Comparison of ENCODE assay signal across 28 cellular contexts in genomic region chr6:150723056-150723658, GRCh38.
DNase-seq lines count a peak whose midpoint lies in the region; ATAC-seq and TF ChIP-seq lines count a peak whose summit lies in the region.
"Had no signal": no experiment of that assay in that cellular context is flagged by ENCODE, and none has a peak within 500 bp of the region (broad histone marks: within the 10 kb centered on the region; RNA-seq: fewer than 3 reads in every experiment).

No MANE protein-coding gene starts in this region.

- no peak for DNase-seq in GM23338 (ENCODE audit: low spot score)
- no peak for DNase-seq in PC-9
- DNase-seq in choroid plexus epithelial cell (ENCODE audit: low read depth): peak; percentile 8
- no peak for DNase-seq in trophoblast cell
- DNase-seq in HuH-7 (ENCODE audit: low spot score): no peak
- no peak for DNase-seq in uterus
- DNase-seq in HK-2 (ENCODE audit: unreplicated experiment): no peak
- no peak for DNase-seq in central memory CD4-positive, alpha-beta T cell
- DNase-seq: ACHN; activated CD4-positive, alpha-beta T cell treated with anti-CD3 and anti-CD28 coated beads, Interleukin-2, amount 50 U/mL, for 1 hour; activated gamma-delta T cell treated with Interleukin-2 at 50 U/mL for 16 hours; activated T-cell treated with anti-CD3 and anti-CD28 coated beads, Interleukin-2, amount 50 U/mL, for 4 hours; Calu3; DND-41; effector memory CD4-positive, alpha-beta T cell; glutamatergic neuron; HFFc6; left ventricle myocardium superior; MM.1S; NCI-H2081; NCI-H446 treated with DMSO at 0.1 percent for 48 hours; NCI-H82; pancreas; stimulated activated CD4-positive, alpha-beta T cell treated with anti-CD3 and anti-CD28 coated beads, Interleukin-2, amount 100 ng/mL, for 24 hours; tibial artery had no signal

- H4K20me1 ChIP-seq in GM23338 (replicated peaks; ENCODE audit: insufficient read depth): no peaks in the 10 kb centered on the region
- no peaks in the 10 kb centered on the region for H4K20me1 ChIP-seq in PC-9 (ENCODE audit: insufficient read depth)

- H3K27me3 ChIP-seq in GM23338 (ENCODE audit: insufficient read depth) (no peaks in the 10 kb centered on the region), PC-9 (ENCODE audit: insufficient read depth, low read depth) (no peaks in the 10 kb centered on the region), trophoblast cell (ENCODE audit: insufficient read depth, low read length) (no peaks in the 10 kb centered on the region), uterus (no peaks in the 10 kb centered on the region)
- H3K27me3 ChIP-seq: pancreas, right atrium auricular region, tibial artery had no signal

- H3F3A ChIP-seq in GM23338 (replicated peaks; ENCODE audit: low read depth) (no peaks in the 10 kb centered on the region), PC-9 (ENCODE audit: insufficient read depth, low read depth) (peaks cover 37% of the 10 kb centered on the region)

- no peak overlapping the region for H4K12ac ChIP-seq in trophoblast cell (ENCODE audit: low read depth, low read length)

- CTCF ChIA-PET in PC-9 (lab: Charles Lee): no interaction called here

- H3K79me2 ChIP-seq in GM23338 (replicated peaks; ENCODE audit: insufficient read depth): no peaks in the 10 kb centered on the region
- no peaks in the 10 kb centered on the region for H3K79me2 ChIP-seq in PC-9 (ENCODE audit: low read depth)
- H3K79me2 ChIP-seq in trophoblast cell (ENCODE audit: control insufficient read depth, insufficient read depth, low read length, poor library complexity): no peaks in the 10 kb centered on the region

- no peaks in the 10 kb centered on the region for H3K36me3 Mint-ChIP-seq in GM23338 (ENCODE audit: low read depth)
- H3K36me3 Mint-ChIP-seq: natural killer cell treated with Interleukin-12 subunit alpha and Interleukin-12 subunit beta and Interleukin-15 and Interleukin-18, amount 100 ng/mL, for 72 hours; WTC11 had no signal

- H2BK12ac ChIP-seq in trophoblast cell (ENCODE audit: low read length): peak overlapping the region; percentile 81

- H2BK5ac ChIP-seq in trophoblast cell (ENCODE audit: low read depth, low read length, poor library complexity): peak overlapping the region; percentile 34

- peaks cover 3% of the 10 kb centered on the region for H3K27me3 Mint-ChIP-seq in GM23338 (ENCODE audit: insufficient read depth, low read depth, poor library complexity)

- no peak for TF ChIP-seq POLR2A in uterus (IDR thresholded peaks at IDR 0.05)

- peak overlapping the region; percentile 53 for H2BK120ac ChIP-seq in trophoblast cell (ENCODE audit: insufficient read depth, low read length, poor library complexity)

- H3K9me2 ChIP-seq in GM23338 (ENCODE audit: insufficient read depth) (no peaks in the 10 kb centered on the region), PC-9 (ENCODE audit: insufficient read depth) (no peaks in the 10 kb centered on the region)

- 0 out of 2 replicates have a peak overlapping the region, but pooled peaks have one; percentile 2 for H3K27ac Mint-ChIP-seq in GM23338
- H3K27ac Mint-ChIP-seq: HFFc6; natural killer cell treated with Interleukin-12 subunit alpha and Interleukin-12 subunit beta and Interleukin-15 and Interleukin-18, amount 100 ng/mL, for 72 hours; WTC11 had no signal

- H3K4me3 ChIP-seq in GM23338: no peak overlapping the region
- H3K4me3 ChIP-seq in PC-9: no peak overlapping the region
- H3K4me3 ChIP-seq in choroid plexus epithelial cell (ENCODE audit: low read depth, low read length): no peak overlapping the region
- H3K4me3 ChIP-seq in trophoblast cell (ENCODE audit: low read depth, low read length): no peak overlapping the region
- H3K4me3 ChIP-seq in uterus: no peak overlapping the region
- H3K4me3 ChIP-seq: pancreas, right atrium auricular region, tibial artery had no signal

- H3K36me3 ChIP-seq in GM23338 (ENCODE audit: insufficient read depth): no peaks in the 10 kb centered on the region
- H3K36me3 ChIP-seq in PC-9 (ENCODE audit: low read depth): no peaks in the 10 kb centered on the region
- no peaks in the 10 kb centered on the region for H3K36me3 ChIP-seq in trophoblast cell (ENCODE audit: control insufficient read depth in 1 of 2, insufficient read depth in 2 of 2, low read length in 2 of 2)
- H3K36me3 ChIP-seq in uterus: no peaks in the 10 kb centered on the region
- H3K36me3 ChIP-seq: pancreas, right atrium auricular region, tibial artery had no signal

- no peak overlapping the region for H3K14ac ChIP-seq in trophoblast cell (ENCODE audit: low read length)

- intact Hi-C loops in PC-9 (cut with micrococcal nuclease; ENCODE audit: unreplicated experiment): loop anchor here (5.0 kb wide), 1 partner anchor 89 kb away; no protein-coding TSS in a partner anchor
- intact Hi-C loops in uterus (cut with DNase I; ENCODE audit: low total_unique reads): no loop called here

- H3K4me1 ChIP-seq in GM23338 (ENCODE audit: insufficient read depth) (peaks cover 19% of the 10 kb centered on the region), PC-9 (replicated peaks; ENCODE audit: insufficient read depth) (peaks cover 54% of the 10 kb centered on the region), trophoblast cell (ENCODE audit: control insufficient read depth in 1 of 2, insufficient read depth in 2 of 2, low read length in 2 of 2) (peaks cover 10 to 21% of the 10 kb centered on the region in 2 experiments), uterus (no peaks in the 10 kb centered on the region)
- H3K4me1 ChIP-seq: tibial artery had no signal

- no TSS peak for BruUV-seq in PC-9 (replicated peaks; lab: Mats Ljungman, UMichigan)

- no peak overlapping the region for H3K9ac ChIP-seq in trophoblast cell (ENCODE audit: low read length)

- peak overlapping the region; percentile 88 for H2AK5ac ChIP-seq in trophoblast cell (ENCODE audit: low read length)

- POLR2A ChIA-PET in PC-9 (lab: Charles Lee; ENCODE audit: unreplicated experiment): no interaction called here

- no peak for TF ChIP-seq CTCF in GM23338 (conservative IDR thresholded peaks at IDR 0.05; ENCODE audit: low read depth in 2 of 2)
- TF ChIP-seq CTCF in PC-9 (conservative IDR thresholded peaks at IDR 0.05): no peak
- TF ChIP-seq CTCF in choroid plexus epithelial cell (conservative IDR thresholded peaks at IDR 0.05; ENCODE audit: low read depth, low read length): no peak
- no peak for TF ChIP-seq CTCF in uterus (IDR thresholded peaks at IDR 0.05)

- peaks cover 19% of the 10 kb centered on the region for H3K4me1 Mint-ChIP-seq in GM23338

- no peak for ATAC-seq in GM23338
- ATAC-seq: activated T-cell treated with anti-CD3 and anti-CD28 coated beads, Interleukin-2, amount 50 U/mL, for 4 hours; left ventricle myocardium superior; pancreas; WTC11 had no signal

- peak overlapping the region; percentile 69 for H4K8ac ChIP-seq in trophoblast cell (ENCODE audit: low read depth, low read length)

- peak overlapping the region; percentile 19 for H4K91ac ChIP-seq in trophoblast cell (ENCODE audit: low read depth, low read length)

- peaks cover 10% of the 10 kb centered on the region for H3K79me1 ChIP-seq in trophoblast cell (ENCODE audit: low read length)

- H3K4me2 ChIP-seq in GM23338: no peak overlapping the region
- H3K4me2 ChIP-seq in PC-9: no peak overlapping the region
- no peak overlapping the region for H3K4me2 ChIP-seq in trophoblast cell (ENCODE audit: low read length)

- H2AFZ ChIP-seq in GM23338 (no peak overlapping the region), PC-9 (no peak overlapping the region), trophoblast cell (ENCODE audit: insufficient read depth, low read length, poor library complexity) (no peak overlapping the region)

- H3K18ac ChIP-seq in trophoblast cell (ENCODE audit: low read length): peak overlapping the region; percentile 77

- H3K9me3 ChIP-seq in PC-9 (ENCODE audit: insufficient read depth, low read depth): no peaks in the 10 kb centered on the region
- no peaks in the 10 kb centered on the region for H3K9me3 ChIP-seq in trophoblast cell (ENCODE audit: insufficient read depth, low read depth, low read length)
- no peaks in the 10 kb centered on the region for H3K9me3 ChIP-seq in uterus
- H3K9me3 ChIP-seq: pancreas, right atrium auricular region, tibial artery had no signal

- H3K4ac ChIP-seq in trophoblast cell (ENCODE audit: low read depth, low read length): no peak overlapping the region

- WGBS in trophoblast cell (ENCODE audit: extremely low coverage, insufficient coverage, insufficient read length): no CpG with 5 or more reads among the region's 4 CpGs

- H3K9me3 Mint-ChIP-seq in GM23338: no peaks in the 10 kb centered on the region; the same call in 2 of the 3 replicates
- H3K9me3 Mint-ChIP-seq: activated T-cell treated with anti-CD3 and anti-CD28 coated beads, Interleukin-2, amount 50 U/mL, for 4 hours; HFFc6; natural killer cell treated with Interleukin-12 subunit alpha and Interleukin-12 subunit beta and Interleukin-15 and Interleukin-18, amount 100 ng/mL, for 72 hours; WTC11 had no signal

- H3K27ac ChIP-seq in GM23338 (ENCODE audit: low read depth) (no peak overlapping the region), PC-9 (peak overlapping the region; percentile 15; the same call in 1 of the 2 replicates), trophoblast cell (ENCODE audit: low read depth, low read length) (no peak overlapping the region), uterus (no peak overlapping the region)
- H3K27ac ChIP-seq: pancreas, right atrium auricular region, tibial artery had no signal

- no peak overlapping the region for H3K23ac ChIP-seq in trophoblast cell (ENCODE audit: low read length)

- no peak overlapping the region for H3K4me3 Mint-ChIP-seq in GM23338
- H3K4me3 Mint-ChIP-seq: activated T-cell treated with anti-CD3 and anti-CD28 coated beads, Interleukin-2, amount 50 U/mL, for 4 hours; HFFc6; natural killer cell treated with Interleukin-12 subunit alpha and Interleukin-12 subunit beta and Interleukin-15 and Interleukin-18, amount 100 ng/mL, for 72 hours; WTC11 had no signal

TF ChIP-seq in GM23338, 12 proteins besides CTCF, POLR2A, EP300 and RAD21:
- TF ChIP-seq ZNF331 (CRISPR knock-in tag; IDR thresholded peaks at IDR 0.05; ENCODE audit: low read depth): no peak
- no peak for TF ChIP-seq CREB1 (CRISPR knock-in tag; IDR thresholded peaks at IDR 0.05; ENCODE audit: low read depth)
- no peak for TF ChIP-seq NANOG (IDR thresholded peaks at IDR 0.05; ENCODE audit: borderline replicate concordance)
